In the genomic region with DNA sequence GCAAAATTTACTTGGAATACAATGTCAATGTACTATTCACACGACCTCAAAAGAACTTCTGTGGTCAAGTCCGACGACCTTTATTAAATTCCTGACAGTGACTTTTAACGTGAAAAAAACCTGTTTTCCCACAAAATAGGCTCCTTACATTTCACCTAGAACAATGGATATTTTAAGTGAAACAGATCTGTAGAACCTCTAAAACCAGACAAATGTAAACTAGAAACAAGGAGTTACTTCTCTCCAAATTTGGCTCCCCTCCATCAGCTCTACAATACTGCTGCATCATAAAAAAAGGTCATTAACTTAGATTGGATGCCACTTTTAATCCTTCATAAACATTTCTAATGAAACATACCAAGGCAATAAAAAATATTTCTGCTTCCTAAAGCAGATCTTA, we compare ENCODE assay signal across 8 cellular contexts. TPM values are rescaled to one million over a fixed set of nuclear protein-coding genes. Genes with fewer than 3 reads are reported as not detected.
A peak's percentile ranks its signal among the peaks of the same experiment; 100 is the strongest.
DNase-seq lines count a peak whose midpoint lies in the region; ATAC-seq and TF ChIP-seq lines count a peak whose summit lies in the region.

No MANE protein-coding gene starts in this region.

- H3K27me3 ChIP-seq in SK-N-SH (ENCODE audit: insufficient read depth) (no peaks in the 10 kb centered on the region), SJSA1 (replicated peaks) (no peaks in the 10 kb centered on the region), smooth muscle cell (ENCODE audit: low read depth) (no peaks in the 10 kb centered on the region)

- H2AFZ ChIP-seq in SK-N-SH (ENCODE audit: low read depth) (0 out of 2 replicates have a peak overlapping the region, but pooled peaks have one; percentile 96), smooth muscle cell (ENCODE audit: low read depth) (no peak overlapping the region)

- H3K9ac ChIP-seq in SK-N-SH (peak overlapping the region; percentile 82), smooth muscle cell (ENCODE audit: low read depth) (peak overlapping the region; percentile 97)

- no peak for TF ChIP-seq EP300 in SK-N-SH (IDR thresholded peaks at IDR 0.05; ENCODE audit: borderline replicate concordance in 1 of 2, low read depth in 1 of 2, low read length in 1 of 2)

- H3K79me2 ChIP-seq in SK-N-SH (ENCODE audit: insufficient read depth), result peaks cover 36% of the 10 kb centered on the region
- H3K79me2 ChIP-seq in smooth muscle cell (ENCODE audit: low read depth), result peaks cover 38% of the 10 kb centered on the region

- H3K9me3 ChIP-seq in SK-N-SH (no peaks in the 10 kb centered on the region), SJSA1 (replicated peaks) (no peaks in the 10 kb centered on the region), smooth muscle cell (replicated peaks; ENCODE audit: low read depth) (no peaks in the 10 kb centered on the region)

- CTCF ChIA-PET in SK-N-SH (lab: Yijun Ruan, JAX), result interaction anchor here (1.4 to 2.8 kb wide), 2 partner anchors 437 kb away, joined by 3 to 11 read pairs; no protein-coding TSS in a partner anchor

- TF ChIP-seq RAD21 in SK-N-SH (IDR thresholded peaks at IDR 0.05; ENCODE audit: low read length), result no peak

- H3K27ac ChIP-seq in SK-N-SH (ENCODE audit: low read depth in 2 of 2, low read length in 1 of 2), result peak overlapping the region in 1 of 2 experiments; percentile 90; a peak in 2 of 4 replicates
- H3K27ac ChIP-seq in SJSA1, result no peak overlapping the region
- peak overlapping the region; percentile 1 for H3K27ac ChIP-seq in smooth muscle cell (ENCODE audit: low read depth)

- H4K20me1 ChIP-seq in SK-N-SH (ENCODE audit: insufficient read depth) (no peaks in the 10 kb centered on the region), smooth muscle cell (ENCODE audit: low read depth) (no peaks in the 10 kb centered on the region)

- H3K4me1 ChIP-seq in SK-N-SH (ENCODE audit: control insufficient read depth in 1 of 2, insufficient read depth in 2 of 2, low read depth in 1 of 2, low read length in 1 of 2), result peaks cover 8% of the 10 kb centered on the region in 2 experiments; a peak in 1 of 4 replicates
- peaks cover 4% of the 10 kb centered on the region; the same call in 1 of the 2 replicates for H3K4me1 ChIP-seq in SJSA1 (replicated peaks)
- peaks cover 18% of the 10 kb centered on the region for H3K4me1 ChIP-seq in smooth muscle cell (ENCODE audit: low read depth)

- peaks cover 0 to 9% of the 10 kb centered on the region in 2 experiments for H3K36me3 ChIP-seq in SK-N-SH (replicated peaks in 1 of 2; ENCODE audit: control insufficient read depth in 1 of 2, insufficient read depth in 2 of 2, low read length in 1 of 2)
- no peaks in the 10 kb centered on the region; the same call in 1 of the 2 replicates for H3K36me3 ChIP-seq in SJSA1
- no peaks in the 10 kb centered on the region for H3K36me3 ChIP-seq in smooth muscle cell (ENCODE audit: low read depth)

- POLR2A ChIA-PET in SK-N-SH (lab: Yijun Ruan, JAX), result no interaction called here

- DNase-seq in SK-N-SH, result no peak
- no peak for DNase-seq in SJSA1 (ENCODE audit: low read depth in 1 of 2, low spot score in 2 of 2)
- no peak for DNase-seq in fibroblast of the aortic adventitia (ENCODE audit: low read depth)
- DNase-seq in smooth muscle cell (lab: John Stamatoyannopoulos, UW; ENCODE audit: unreplicated experiment), result no peak
- DNase-seq in central memory CD4-positive, alpha-beta T cell, result no peak
- no peak for DNase-seq in stimulated activated CD4-positive, alpha-beta T cell treated with anti-CD3 and anti-CD28 coated beads, Interleukin-2, amount 100 ng/mL, for 48 hours
- no peak for DNase-seq in putamen (ENCODE audit: low spot score)

- no peaks in the 10 kb centered on the region for H3K9me2 ChIP-seq in SK-N-SH

- no peak for TF ChIP-seq CTCF in SK-N-SH (IDR thresholded peaks at IDR 0.05)
- TF ChIP-seq CTCF in fibroblast of the aortic adventitia (IDR thresholded peaks at IDR 0.05; ENCODE audit: insufficient read depth, low read length), result no peak
- no peak for TF ChIP-seq CTCF in smooth muscle cell (IDR thresholded peaks at IDR 0.05; ENCODE audit: borderline replicate concordance, insufficient read depth, poor library complexity, severe bottlenecking)

- WGBS in SK-N-SH (ENCODE audit: low lambda C conversion rate), result 36% methylated on average over 4 of the region's 4 CpGs
- 53% methylated on average over 4 of the region's 4 CpGs for WGBS in smooth muscle cell (ENCODE audit: low lambda C conversion rate)

- H3K4me3 ChIP-seq in SK-N-SH (ENCODE audit: low read depth in 2 of 2, low read length in 1 of 2) (peak overlapping the region; percentile 95 to 97), SJSA1 (peak overlapping the region; percentile 74; the same call in 1 of the 2 replicates), fibroblast of the aortic adventitia (ENCODE audit: low read depth, low read length) (peak overlapping the region; percentile 98), smooth muscle cell (peak overlapping the region; percentile 93)

- H3K4me2 ChIP-seq in SK-N-SH, result peak overlapping the region; percentile 84
- H3K4me2 ChIP-seq in smooth muscle cell, result peak overlapping the region; percentile 97

- ATAC-seq in SK-N-SH treated with all-trans-retinoic acid at 6 μM for 48 hours, result no peak

- H3F3A ChIP-seq in SK-N-SH (replicated peaks; ENCODE audit: insufficient read depth) (peaks cover 12% of the 10 kb centered on the region), smooth muscle cell (ENCODE audit: low read depth) (no peaks in the 10 kb centered on the region)

TF ChIP-seq in SK-N-SH, 30 proteins besides CTCF, POLR2A, EP300 and RAD21 (continues in another document):
- TF ChIP-seq REST (IDR thresholded peaks at IDR 0.05; ENCODE audit: low read depth, low read length), result no peak
- no peak for TF ChIP-seq TEAD4 (IDR thresholded peaks at IDR 0.05; ENCODE audit: borderline replicate concordance, insufficient read depth)

TF ChIP-seq in SK-N-SH treated with all-trans-retinoic acid at 6 μM for 48 hours, 23 proteins besides CTCF, POLR2A, EP300 and RAD21:
- TF ChIP-seq BACH2 (CRISPR knock-in tag; IDR thresholded peaks at IDR 0.05; ENCODE audit: borderline replicate concordance), result no peak
- TF ChIP-seq ZNF70 (CRISPR knock-in tag; IDR thresholded peaks at IDR 0.05), result no peak
- TF ChIP-seq ZC3H10 (CRISPR knock-in tag; IDR thresholded peaks at IDR 0.05), result no peak
- TF ChIP-seq ZFP30 (CRISPR knock-in tag; IDR thresholded peaks at IDR 0.05), result no peak
- TF ChIP-seq ISL1 (CRISPR knock-in tag; IDR thresholded peaks at IDR 0.05), result no peak
- TF ChIP-seq ZFP3 (CRISPR knock-in tag; IDR thresholded peaks at IDR 0.05), result no peak
- TF ChIP-seq, protein P1, sequence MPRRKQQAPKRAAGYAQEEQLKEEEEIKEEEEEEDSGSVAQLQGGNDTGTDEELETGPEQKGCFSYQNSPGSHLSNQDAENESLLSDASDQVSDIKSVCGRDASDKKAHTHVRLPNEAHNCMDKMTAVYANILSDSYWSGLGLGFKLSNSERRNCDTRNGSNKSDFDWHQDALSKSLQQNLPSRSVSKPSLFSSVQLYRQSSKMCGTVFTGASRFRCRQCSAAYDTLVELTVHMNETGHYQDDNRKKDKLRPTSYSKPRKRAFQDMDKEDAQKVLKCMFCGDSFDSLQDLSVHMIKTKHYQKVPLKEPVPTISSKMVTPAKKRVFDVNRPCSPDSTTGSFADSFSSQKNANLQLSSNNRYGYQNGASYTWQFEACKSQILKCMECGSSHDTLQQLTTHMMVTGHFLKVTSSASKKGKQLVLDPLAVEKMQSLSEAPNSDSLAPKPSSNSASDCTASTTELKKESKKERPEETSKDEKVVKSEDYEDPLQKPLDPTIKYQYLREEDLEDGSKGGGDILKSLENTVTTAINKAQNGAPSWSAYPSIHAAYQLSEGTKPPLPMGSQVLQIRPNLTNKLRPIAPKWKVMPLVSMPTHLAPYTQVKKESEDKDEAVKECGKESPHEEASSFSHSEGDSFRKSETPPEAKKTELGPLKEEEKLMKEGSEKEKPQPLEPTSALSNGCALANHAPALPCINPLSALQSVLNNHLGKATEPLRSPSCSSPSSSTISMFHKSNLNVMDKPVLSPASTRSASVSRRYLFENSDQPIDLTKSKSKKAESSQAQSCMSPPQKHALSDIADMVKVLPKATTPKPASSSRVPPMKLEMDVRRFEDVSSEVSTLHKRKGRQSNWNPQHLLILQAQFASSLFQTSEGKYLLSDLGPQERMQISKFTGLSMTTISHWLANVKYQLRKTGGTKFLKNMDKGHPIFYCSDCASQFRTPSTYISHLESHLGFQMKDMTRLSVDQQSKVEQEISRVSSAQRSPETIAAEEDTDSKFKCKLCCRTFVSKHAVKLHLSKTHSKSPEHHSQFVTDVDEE (CRISPR knock-in tag; IDR thresholded peaks at IDR 0.05), result no peak

RNA-seq across cellular contexts. Expression of gene NEK1, which starts 1.2 kb away (rescaled TPM):
- polyA plus RNA-seq in SK-N-SH (2012; rRNA removed), result 2.0 and 2.7 TPM in 2 replicates
- 3.4 and 4.3 TPM in 2 replicates for polyA plus RNA-seq in SK-N-SH (2012; cell fraction: cytosol; rRNA removed)
- polyA plus RNA-seq in SK-N-SH (2012; cell fraction: nucleus; rRNA removed), result 2.6 and 3.7 TPM in 2 replicates
- total RNA-seq in SJSA1 (2014; rRNA removed; shearing (Covaris generic)), result 4.4 and 6.2 TPM in 2 replicates
- 18.2 and 19.9 TPM in 2 replicates for total RNA-seq in fibroblast of the aortic adventitia (ENCODE audit: low replicate concordance)
- 11.8 and 16.5 TPM in 2 replicates for total RNA-seq in smooth muscle cell
- polyA plus RNA-seq in smooth muscle cell, result 9.4 and 10.5 TPM in 2 replicates

RNA-seq across cellular contexts. Expression of gene CLCN3, which starts 9.2 kb away (rescaled TPM):
- polyA plus RNA-seq in SK-N-SH (2012; rRNA removed) (11.8 and 17.9 TPM in 2 replicates), smooth muscle cell (13.7 and 15.1 TPM in 2 replicates)
- polyA plus RNA-seq in SK-N-SH (2012; cell fraction: cytosol; rRNA removed), result 21.8 and 22.7 TPM in 2 replicates
- polyA plus RNA-seq in SK-N-SH (2012; cell fraction: nucleus; rRNA removed), result 4.3 and 11.1 TPM in 2 replicates
- 19.9 and 23.3 TPM in 2 replicates for total RNA-seq in SJSA1 (2014; rRNA removed; shearing (Covaris generic))
- total RNA-seq in fibroblast of the aortic adventitia (ENCODE audit: low replicate concordance) (38.3 and 50.6 TPM in 2 replicates), smooth muscle cell (40.5 and 41.2 TPM in 2 replicates)
